In the genomic region with DNA sequence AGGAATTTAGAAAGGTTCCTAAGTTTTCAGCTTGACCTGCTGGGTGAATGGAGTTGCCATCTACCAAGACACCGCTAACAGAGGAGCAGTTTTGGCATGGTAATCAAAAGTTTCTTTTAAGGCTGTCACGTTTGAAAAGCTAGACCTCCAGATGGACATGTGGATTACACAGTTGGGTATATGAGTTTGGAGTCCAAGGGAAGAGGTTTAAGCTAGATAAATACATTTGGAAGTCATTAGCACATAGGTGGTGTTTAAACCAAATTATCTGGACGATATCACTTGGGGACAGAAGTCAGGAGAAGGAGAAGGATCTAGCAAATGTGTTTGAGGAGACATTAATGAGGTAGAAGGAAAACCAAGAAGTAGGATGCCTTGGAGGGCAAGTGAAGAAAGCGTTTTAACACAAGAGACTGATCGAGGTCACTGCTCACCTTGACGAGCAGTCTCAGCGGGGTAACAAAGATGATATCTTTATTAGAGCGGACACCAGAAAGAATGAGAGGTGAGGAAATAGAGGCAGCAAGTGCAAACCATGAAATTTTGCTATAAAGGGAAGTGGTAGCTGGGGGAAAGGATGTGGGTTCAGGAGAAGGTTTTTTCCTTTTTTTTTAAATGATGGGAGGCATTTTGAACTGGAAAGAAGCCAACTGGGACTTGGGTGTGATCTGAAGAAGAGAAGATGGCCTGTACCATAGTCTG, we compare ENCODE assay signal across 1 cellular context.
TF ChIP-seq lines count a peak whose summit lies in the region.

No MANE protein-coding gene starts in this region.

TF ChIP-seq in SK-N-SH treated with all-trans-retinoic acid at 6 μM for 48 hours, 23 proteins besides CTCF, POLR2A, EP300 and RAD21:
- TF ChIP-seq PPARA (CRISPR knock-in tag; IDR thresholded peaks at IDR 0.05; ENCODE audit: borderline replicate concordance) (no peak), RARB (CRISPR knock-in tag; IDR thresholded peaks at IDR 0.05) (no peak), ZFP30 (CRISPR knock-in tag; IDR thresholded peaks at IDR 0.05) (no peak), CSDC2 (CRISPR knock-in tag; IDR thresholded peaks at IDR 0.05) (no peak), BACH2 (CRISPR knock-in tag; IDR thresholded peaks at IDR 0.05; ENCODE audit: borderline replicate concordance) (no peak), TOX (CRISPR knock-in tag; IDR thresholded peaks at IDR 0.05; ENCODE audit: borderline replicate concordance) (no peak), ESRRG (CRISPR knock-in tag; IDR thresholded peaks at IDR 0.05) (no peak), ZC3H10 (CRISPR knock-in tag; IDR thresholded peaks at IDR 0.05) (no peak)
- TF ChIP-seq, protein P1, sequence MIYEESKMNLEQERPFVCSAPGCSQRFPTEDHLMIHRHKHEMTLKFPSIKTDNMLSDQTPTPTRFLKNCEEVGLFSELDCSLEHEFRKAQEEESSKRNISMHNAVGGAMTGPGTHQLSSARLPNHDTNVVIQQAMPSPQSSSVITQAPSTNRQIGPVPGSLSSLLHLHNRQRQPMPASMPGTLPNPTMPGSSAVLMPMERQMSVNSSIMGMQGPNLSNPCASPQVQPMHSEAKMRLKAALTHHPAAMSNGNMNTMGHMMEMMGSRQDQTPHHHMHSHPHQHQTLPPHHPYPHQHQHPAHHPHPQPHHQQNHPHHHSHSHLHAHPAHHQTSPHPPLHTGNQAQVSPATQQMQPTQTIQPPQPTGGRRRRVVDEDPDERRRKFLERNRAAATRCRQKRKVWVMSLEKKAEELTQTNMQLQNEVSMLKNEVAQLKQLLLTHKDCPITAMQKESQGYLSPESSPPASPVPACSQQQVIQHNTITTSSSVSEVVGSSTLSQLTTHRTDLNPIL (CRISPR knock-in tag; IDR thresholded peaks at IDR 0.05; ENCODE audit: low read depth), result no peak
